ENCODE assay signal across 9 cellular contexts in genomic region chr19:660793-661426, GRCh38. TPM values are rescaled to one million over a fixed set of nuclear protein-coding genes. Genes with fewer than 3 reads are reported as not detected.
DNase-seq lines count a peak whose midpoint lies in the region; ATAC-seq and TF ChIP-seq lines count a peak whose summit lies in the region.
"Had no signal": no experiment of that assay in that cellular context is flagged by ENCODE, and none has a peak within 500 bp of the region (broad histone marks: within the 10 kb centered on the region; RNA-seq: fewer than 3 reads in every experiment).

No MANE protein-coding gene starts in this region.

- DNase-seq in heart right ventricle (peak in 1 of 2 donors; percentile 17), left cardiac atrium (no peak), body of pancreas (no peak), mesenchymal stem cell (no peak), upper lobe of right lung (no peak), RKO (ENCODE audit: low spot score) (no peak), putamen (ENCODE audit: low spot score) (no peak)
- DNase-seq: hypothalamus had no signal

- H3K79me1 ChIP-seq in mesenchymal stem cell (replicated peaks; ENCODE audit: low read length, poor library complexity, severe bottlenecking) = peaks cover 1% of the 10 kb centered on the region

- H2BK120ac ChIP-seq in mesenchymal stem cell (ENCODE audit: low read depth, low read length) = no peak overlapping the region

- TF ChIP-seq POLR2A in body of pancreas (IDR thresholded peaks at IDR 0.05) = no peak

- no peaks in the 10 kb centered on the region for H3K9me3 ChIP-seq in heart right ventricle
- no peaks in the 10 kb centered on the region for H3K9me3 ChIP-seq in body of pancreas
- H3K9me3 ChIP-seq in mesenchymal stem cell (ENCODE audit: control insufficient read depth, low read length) = no peaks in the 10 kb centered on the region
- no peaks in the 10 kb centered on the region for H3K9me3 ChIP-seq in upper lobe of right lung

- ATAC-seq in heart right ventricle (no peak), left cardiac atrium (no peak), body of pancreas (no peak), upper lobe of right lung (no peak), esophagus mucosa (no peak)

- 45 to 53% methylated on average over 20 of the region's 20 CpGs for WGBS in heart right ventricle, 2 donors
- WGBS in body of pancreas, 2 donors = 16 to 25% methylated on average over 11 to 20 of the region's 20 CpGs
- WGBS in mesenchymal stem cell = 87% methylated on average over 19 of the region's 20 CpGs

- peak overlapping the region; percentile 52 for H3K4me2 ChIP-seq in mesenchymal stem cell (ENCODE audit: low read length, poor library complexity, severe bottlenecking)

- no peak overlapping the region for H2BK5ac ChIP-seq in mesenchymal stem cell (ENCODE audit: low read depth, low read length, poor library complexity, severe bottlenecking)

- no peak overlapping the region for H2AFZ ChIP-seq in mesenchymal stem cell (ENCODE audit: low read depth, low read length)

- peak overlapping the region in 1 of 2 experiments; percentile 31 for H3K4ac ChIP-seq in mesenchymal stem cell (ENCODE audit: low read depth in 1 of 2, low read length in 2 of 2)

- no peak overlapping the region for H2BK12ac ChIP-seq in mesenchymal stem cell (ENCODE audit: low read length in 2 of 2)

- no peak for TF ChIP-seq CTCF in heart right ventricle (IDR thresholded peaks at IDR 0.05)
- TF ChIP-seq CTCF in body of pancreas (IDR thresholded peaks at IDR 0.05) = no peak
- TF ChIP-seq CTCF in upper lobe of right lung (IDR thresholded peaks at IDR 0.05) = no peak

- H4K91ac ChIP-seq in mesenchymal stem cell (ENCODE audit: low read length) = peak overlapping the region; percentile 22

- H3K14ac ChIP-seq in mesenchymal stem cell (ENCODE audit: low read length in 2 of 2) = no peak overlapping the region

- H3K36me3 ChIP-seq in heart right ventricle (peaks cover 0 to 19% (median 0%) of the 10 kb centered on the region in 9 donors), body of pancreas (replicated peaks in 1 of 2; ENCODE audit: insufficient read depth in 1 of 2, low read depth in 2 of 2) (no peaks in the 10 kb centered on the region), mesenchymal stem cell (ENCODE audit: control insufficient read depth in 1 of 2, insufficient read depth in 2 of 2, low read depth in 1 of 2, low read length in 2 of 2) (peaks cover 0 to 53% of the 10 kb centered on the region in 2 experiments), upper lobe of right lung (no peaks in the 10 kb centered on the region)

- H3K27ac ChIP-seq in heart right ventricle (peak overlapping the region in 9 of 10 donors; percentile 67 to 97 (median 91)), body of pancreas (peak overlapping the region; percentile 27 to 91 (median 88)), mesenchymal stem cell (ENCODE audit: low read length, poor library complexity, severe bottlenecking) (peak overlapping the region; percentile 3), upper lobe of right lung (peak overlapping the region; percentile 87)

- H2BK15ac ChIP-seq in mesenchymal stem cell (ENCODE audit: low read depth, poor library complexity, severe bottlenecking) = no peak overlapping the region

- peak overlapping the region in 9 of 10 donors; percentile 16 to 100 (median 97) for H3K4me3 ChIP-seq in heart right ventricle
- no peak overlapping the region for H3K4me3 ChIP-seq in body of pancreas
- peak overlapping the region; percentile 33 to 90 for H3K4me3 ChIP-seq in mesenchymal stem cell (ENCODE audit: insufficient read depth in 1 of 2, low read depth in 1 of 2, low read length in 2 of 2)
- H3K4me3 ChIP-seq in upper lobe of right lung = peak overlapping the region; percentile 92

- no peak overlapping the region for H2AK5ac ChIP-seq in mesenchymal stem cell (ENCODE audit: low read length, severe bottlenecking)

- H3K23ac ChIP-seq in mesenchymal stem cell (ENCODE audit: low read length in 2 of 2) = peak overlapping the region in 1 of 2 experiments; percentile 2

- H3K27me3 ChIP-seq in heart right ventricle = no peaks in the 10 kb centered on the region
- H3K27me3 ChIP-seq in body of pancreas = no peaks in the 10 kb centered on the region
- no peaks in the 10 kb centered on the region for H3K27me3 ChIP-seq in mesenchymal stem cell (ENCODE audit: control insufficient read depth in 1 of 2, insufficient read depth in 1 of 2, low read length in 2 of 2)
- H3K27me3 ChIP-seq in upper lobe of right lung = no peaks in the 10 kb centered on the region

- intact Hi-C loops in heart right ventricle (cut with DNase I) = no loop called here
- intact Hi-C loops in left cardiac atrium (cut with DNase I) = no loop called here
- intact Hi-C loops in body of pancreas (cut with DNase I) = no loop called here
- intact Hi-C loops in upper lobe of right lung (cut with DNase I) = no loop called here

- H3K4me1 ChIP-seq in heart right ventricle (peaks cover 45 to 83% (median 71%) of the 10 kb centered on the region in 9 donors), body of pancreas (peaks cover 74% of the 10 kb centered on the region), mesenchymal stem cell (ENCODE audit: control insufficient read depth, insufficient read depth, low read depth, low read length) (peaks cover 51% of the 10 kb centered on the region), upper lobe of right lung (peaks cover 60% of the 10 kb centered on the region)

- no peak overlapping the region for H3K18ac ChIP-seq in mesenchymal stem cell (ENCODE audit: low read depth in 1 of 2, low read length in 2 of 2)

- H3K9ac ChIP-seq in mesenchymal stem cell (ENCODE audit: low read length) = peak overlapping the region; percentile 90

- no peak overlapping the region for H4K8ac ChIP-seq in mesenchymal stem cell (ENCODE audit: low read length)

RNA-seq across cellular contexts. Expression of gene RNF126, which starts 2.1 kb away (rescaled TPM):
- total RNA-seq in heart right ventricle (10 to 100 TPM; 20.3 to 43.6 (median 22.5) TPM), left cardiac atrium (10 to 100 TPM; 19.2 to 35.9 TPM), body of pancreas (10 to 100 TPM; 23.3 to 45.8 TPM), upper lobe of right lung (32.9 TPM), esophagus mucosa (53.0 TPM)
- 10 to 100 TPM; 27.1 to 46.1 TPM for polyA plus RNA-seq in heart right ventricle
- polyA plus RNA-seq in mesenchymal stem cell (2013, experiment 1 of 2) = 41.9 TPM
- 43.6 TPM for polyA plus RNA-seq in mesenchymal stem cell (2013, experiment 2 of 2)

RNA-seq across cellular contexts. Expression of gene FSTL3, which starts 15.3 kb away (rescaled TPM):
- total RNA-seq in heart right ventricle = 100 to 1,000 TPM in 3 of 10 donors, 10 to 100 TPM in 7; 33.4 to 153 (median 77.3) TPM
- 100 to 1,000 TPM; 118 to 279 TPM for polyA plus RNA-seq in heart right ventricle
- 100 to 1,000 TPM in 1 of 2 donors, 10 to 100 TPM in 1; 33.5 to 118 TPM for total RNA-seq in left cardiac atrium
- 100 to 1,000 TPM in 1 of 2 donors, 10 to 100 TPM in 1; 72.4 to 236 TPM for total RNA-seq in body of pancreas
- 33.8 TPM for polyA plus RNA-seq in mesenchymal stem cell (2013, experiment 1 of 2)
- 36.5 TPM for polyA plus RNA-seq in mesenchymal stem cell (2013, experiment 2 of 2)
- 114 TPM for total RNA-seq in upper lobe of right lung
- total RNA-seq in esophagus mucosa = 3.3 TPM

RNA-seq across cellular contexts. Expression of gene FGF22, which starts 21.2 kb away (rescaled TPM):
- total RNA-seq in heart right ventricle = under 1 TPM in 5 of 10 donors, not detected in 5; 0.20 to 0.36 (median 0.30) TPM
- polyA plus RNA-seq in heart right ventricle = under 1 TPM; 0.16 to 0.44 TPM
- under 1 TPM in 1 of 2 donors, not detected in 1; 0.44 TPM for total RNA-seq in left cardiac atrium
- total RNA-seq in body of pancreas = not detected
- 0.04 TPM for polyA plus RNA-seq in mesenchymal stem cell (2013, experiment 1 of 2)
- 0.07 TPM for polyA plus RNA-seq in mesenchymal stem cell (2013, experiment 2 of 2)
- 0.52 TPM for total RNA-seq in upper lobe of right lung
- 0.12 TPM for total RNA-seq in esophagus mucosa

RNA-seq across cellular contexts. Expression of gene POLRMT, which starts 27.6 kb away (rescaled TPM):
- total RNA-seq in heart right ventricle (10 to 100 TPM; 37.2 to 61.7 (median 45.3) TPM), left cardiac atrium (10 to 100 TPM; 33.7 to 43.6 TPM), body of pancreas (10 to 100 TPM; 25.4 to 46.1 TPM), upper lobe of right lung (36.0 TPM), esophagus mucosa (24.5 TPM)
- 100 to 1,000 TPM in 1 of 2 donors, 10 to 100 TPM in 1; 43.2 to 159 TPM for polyA plus RNA-seq in heart right ventricle
- 24.9 TPM for polyA plus RNA-seq in mesenchymal stem cell (2013, experiment 1 of 2)
- polyA plus RNA-seq in mesenchymal stem cell (2013, experiment 2 of 2) = 23.7 TPM

RNA-seq across cellular contexts. Expression of gene PRSS57, which starts 34.3 kb away (rescaled TPM):
- not detected for total RNA-seq in heart right ventricle
- under 1 TPM in 1 of 2 donors, not detected in 1; 0.06 TPM for polyA plus RNA-seq in heart right ventricle
- total RNA-seq in left cardiac atrium = not detected
- total RNA-seq in body of pancreas = not detected
- polyA plus RNA-seq in mesenchymal stem cell (2013, experiment 1 of 2) = not detected
- 0.04 TPM for polyA plus RNA-seq in mesenchymal stem cell (2013, experiment 2 of 2)
- not detected for total RNA-seq in upper lobe of right lung
- total RNA-seq in esophagus mucosa = not detected

Comparison
In these comparisons a context has a peak if more than half of its experiments do, and no peak if none do; other contexts are left out.
1. H3K27ac ChIP-seq: peak in every context shown above with its lines; median percentile 91 in heart right ventricle; 88 in body of pancreas; 87 in upper lobe of right lung; 3 in mesenchymal stem cell.
2. H3K4me3 ChIP-seq: peak in heart right ventricle (9 of 10), mesenchymal stem cell (2 of 2) and upper lobe of right lung (single experiment); none in body of pancreas (0 of 2).